Comparison of ENCODE assay signal across 8 cellular contexts in genomic region chr6:82362868-82363267, GRCh38. TPM values are rescaled to one million over a fixed set of nuclear protein-coding genes. Genes with fewer than 3 reads are reported as not detected.
DNase-seq lines count a peak whose midpoint lies in the region; ATAC-seq and TF ChIP-seq lines count a peak whose summit lies in the region.

No MANE protein-coding gene starts in this region.

- no TSS peak for BruUV-seq in IMR-90 (replicated peaks; lab: Mats Ljungman, UMichigan)

- peak; percentile 13; the same call in 1 of the 2 replicates for TF ChIP-seq RAD21 in IMR-90 (IDR thresholded peaks at IDR 0.05; ENCODE audit: low read length)

- peaks cover 18% of the 10 kb centered on the region for H4K20me1 ChIP-seq in IMR-90 (ENCODE audit: insufficient read depth, low read length)

- peak overlapping the region; percentile 52 for H3K18ac ChIP-seq in IMR-90 (ENCODE audit: low read depth, low read length)

- no CpG with 5 or more reads among the region's 8 CpGs for WGBS in IMR-90 (ENCODE audit: extremely low coverage in 2 of 2, insufficient read length in 1 of 2), 2 experiments

- H3K4me1 ChIP-seq in IMR-90 (ENCODE audit: control insufficient read depth, insufficient read depth, low read length) (peaks cover 8% of the 10 kb centered on the region), endocrine pancreas (ENCODE audit: control insufficient read depth, insufficient read depth, low read length) (no peaks in the 10 kb centered on the region)

- in situ Hi-C loops in IMR-90 (cut with MboI; ENCODE audit: low sequenced_read_pairs), result loop anchor here (25.0 kb wide), 1 partner anchor 699 kb away; the partner anchor contains the start of genes DOP1A and UBE3D
- in situ Hi-C loops in G401 (cut with HindIII; ENCODE audit: low sequenced_read_pairs), result no loop called here

- peak overlapping the region; percentile 70 for H4K91ac ChIP-seq in IMR-90 (ENCODE audit: insufficient read depth, low read depth, low read length)

- H3K56ac ChIP-seq in IMR-90 (ENCODE audit: extremely low read depth, insufficient read depth, low read length), result peak overlapping the region; percentile 52; the same call in 1 of the 2 replicates

- peak overlapping the region; percentile 85 for H2BK5ac ChIP-seq in IMR-90 (ENCODE audit: low read depth, low read length, poor library complexity, severe bottlenecking)

- H3K4me3 ChIP-seq in IMR-90 (ENCODE audit: insufficient read depth, low read depth, low read length), result peak overlapping the region; percentile 68
- H3K4me3 ChIP-seq in endocrine pancreas (ENCODE audit: control insufficient read depth, insufficient read depth, low read length), result peak overlapping the region; percentile 48

- peak overlapping the region; percentile 94 for H2BK120ac ChIP-seq in IMR-90 (ENCODE audit: low read depth, low read length)

- peaks cover 7% of the 10 kb centered on the region for H3K36me3 Mint-ChIP-seq in nephron (ENCODE audit: low read depth)

- H3K9ac ChIP-seq in IMR-90 (ENCODE audit: low read depth, low read length), result peak overlapping the region; percentile 97
- H3K9ac ChIP-seq in endocrine pancreas (ENCODE audit: control insufficient read depth, insufficient read depth, low read length), result no peak overlapping the region

- peaks cover 12% of the 10 kb centered on the region for H3K36me3 ChIP-seq in IMR-90 (ENCODE audit: control insufficient read depth, insufficient read depth, low read length)
- H3K36me3 ChIP-seq in endocrine pancreas (ENCODE audit: control insufficient read depth, insufficient read depth, low read length), result no peaks in the 10 kb centered on the region

- peak; percentile 47; the same call in 1 of the 2 replicates for TF ChIP-seq POLR2A in IMR-90 (IDR thresholded peaks at IDR 0.05; ENCODE audit: low read depth, low read length)

- H3K4me3 Mint-ChIP-seq in nephron, result peak overlapping the region; percentile 96 to 99 (median 97)

- peak overlapping the region; percentile 73; the same call in 2 of the 3 replicates for H2BK15ac ChIP-seq in IMR-90 (ENCODE audit: low read depth, low read length)

- peak overlapping the region; percentile 31; the same call in 1 of the 2 replicates for H2AK5ac ChIP-seq in IMR-90 (ENCODE audit: low read depth, low read length)

- H3K9me1 ChIP-seq in IMR-90 (ENCODE audit: insufficient read depth, low read length), result peaks cover 9% of the 10 kb centered on the region

- peaks cover 38% of the 10 kb centered on the region for H3K27me3 Mint-ChIP-seq in nephron (ENCODE audit: low read depth)

- peak overlapping the region; percentile 22 to 80; a peak in 2 of 4 replicates for H4K8ac ChIP-seq in IMR-90 (ENCODE audit: low read depth in 2 of 2, low read length in 2 of 2)

- H3K9me3 ChIP-seq in IMR-90 (ENCODE audit: control insufficient read depth, insufficient read depth, low read length) (no peaks in the 10 kb centered on the region), endocrine pancreas (ENCODE audit: control insufficient read depth, low read length) (no peaks in the 10 kb centered on the region)

- peak overlapping the region; percentile 71 for H2AK9ac ChIP-seq in IMR-90 (replicated peaks; ENCODE audit: low read depth, low read length, poor library complexity)

- peaks cover 0 to 24% of the 10 kb centered on the region in 2 experiments; a peak in 3 of 4 replicates for H3K79me1 ChIP-seq in IMR-90 (ENCODE audit: low read depth in 1 of 2, low read length in 2 of 2)

- peak; percentile 6 for ATAC-seq in IMR-90 (ENCODE audit: low read depth)
- ATAC-seq in GM18502 (IDR thresholded peaks at IDR 0.05; ENCODE audit: poor library complexity, unreplicated experiment), result no peak
- no peak for ATAC-seq in GM21515 (IDR thresholded peaks at IDR 0.05; ENCODE audit: unreplicated experiment)

- H3K27ac Mint-ChIP-seq in nephron, result peak overlapping the region; percentile 82 to 96 (median 91)

- peak overlapping the region; percentile 89 for H2BK20ac ChIP-seq in IMR-90 (ENCODE audit: low read depth, low read length)

- POLR2A ChIA-PET in IMR-90 (lab: Charles Lee; ENCODE audit: unreplicated experiment), result interaction anchor here (0.7 kb wide), 2 partner anchors 77 to 126 kb away, joined by 3 to 8 read pairs; no protein-coding TSS in a partner anchor

- peak overlapping the region; percentile 98 for H3K27ac ChIP-seq in IMR-90 (ENCODE audit: insufficient read depth, low read length)

- H3K14ac ChIP-seq in IMR-90 (replicated peaks; ENCODE audit: low read depth, low read length), result peak overlapping the region; percentile 56; the same call in 1 of the 2 replicates

- dilution Hi-C loops in IMR-90 (cut with HindIII; ENCODE audit: low sequenced_read_pairs, unreplicated experiment), result no loop called here

- H3K27me3 ChIP-seq in IMR-90 (ENCODE audit: control insufficient read depth, insufficient read depth, low read length) (no peaks in the 10 kb centered on the region), endocrine pancreas (ENCODE audit: control insufficient read depth, insufficient read depth, low read length) (peaks cover 3% of the 10 kb centered on the region)

- peak overlapping the region; percentile 80 for H3K4me2 ChIP-seq in IMR-90 (ENCODE audit: low read depth, low read length)

- H3K4me1 Mint-ChIP-seq in nephron, result peaks cover 25% of the 10 kb centered on the region

- intact Hi-C loops in IMR-90 (cut with micrococcal nuclease), result loop anchor here (1.0 to 10.0 kb wide), 3 partner anchors 34 to 1152 kb away; partner anchors contain the start of gene PRSS35

- H3K4ac ChIP-seq in IMR-90 (ENCODE audit: low read depth, low read length), result peak overlapping the region; percentile 88

- peak; percentile 92 for DNase-seq in AG09319 (ENCODE audit: extremely low read depth, low read depth)
- DNase-seq in IMR-90, result peak; percentile 94
- DNase-seq in G401 (ENCODE audit: low spot score), result no peak
- no peak for DNase-seq in GF-D8 (lab: John Stamatoyannopoulos, UW)

- H4K5ac ChIP-seq in IMR-90 (ENCODE audit: low read depth, low read length), result no peak overlapping the region

- no peak for TF ChIP-seq CTCF in AG09319 (IDR thresholded peaks at IDR 0.05; ENCODE audit: low read depth, low read length)
- no peak for TF ChIP-seq CTCF in IMR-90 (conservative IDR thresholded peaks at IDR 0.05; ENCODE audit: low read depth, low read length)
- no peak for TF ChIP-seq CTCF in nephron (IDR thresholded peaks at IDR 0.05; ENCODE audit: unreplicated experiment in 3 of 3)

- peak overlapping the region; percentile 87 for H2AFZ ChIP-seq in IMR-90 (replicated peaks; ENCODE audit: low read length, poor library complexity)

- no peaks in the 10 kb centered on the region for H3K9me3 Mint-ChIP-seq in nephron

- peak overlapping the region; percentile 94 for H3K23ac ChIP-seq in IMR-90 (ENCODE audit: low read depth, low read length)

- CTCF ChIA-PET in IMR-90 (lab: Yijun Ruan, JAX), result interaction anchor here (0.6 to 0.9 kb wide), 5 partner anchors 26 to 1346 kb away, joined by 3 to 9 read pairs (median 4); no protein-coding TSS in a partner anchor

TF ChIP-seq in IMR-90, 13 proteins besides CTCF, POLR2A, EP300 and RAD21:
- no peak for TF ChIP-seq ELK1 (IDR thresholded peaks at IDR 0.05; ENCODE audit: borderline replicate concordance, low read depth, low read length)
- 0 out of 2 replicates have a peak, but pooled peaks have one; percentile 22 for TF ChIP-seq MXI1 (IDR thresholded peaks at IDR 0.05; ENCODE audit: borderline replicate concordance, low read depth, low read length)
- no peak for TF ChIP-seq CHD1 (IDR thresholded peaks at IDR 0.05; ENCODE audit: low read depth, low read length)
- TF ChIP-seq RFX5 (IDR thresholded peaks at IDR 0.05; ENCODE audit: low read depth, low read length), result no peak
- no peak for TF ChIP-seq MAFK (IDR thresholded peaks at IDR 0.05; ENCODE audit: low read depth, low read length)
- no peak for TF ChIP-seq NFE2L2 (IDR thresholded peaks at IDR 0.05; ENCODE audit: low read depth, low read length)
- TF ChIP-seq SMC3 (IDR thresholded peaks at IDR 0.05; ENCODE audit: low read depth, low read length), result no peak
- no peak for TF ChIP-seq RCOR1 (IDR thresholded peaks at IDR 0.05; ENCODE audit: insufficient replicate concordance, low read length)
- no peak for TF ChIP-seq BHLHE40 (IDR thresholded peaks at IDR 0.05; ENCODE audit: low read depth, low read length)
- TF ChIP-seq MAZ (IDR thresholded peaks at IDR 0.05; ENCODE audit: borderline replicate concordance, low read depth, low read length), result peak; percentile 29; the same call in 1 of the 2 replicates
- TF ChIP-seq USF2 (IDR thresholded peaks at IDR 0.05; ENCODE audit: low read depth, low read length), result no peak
- peak; percentile 30; the same call in 1 of the 2 replicates for TF ChIP-seq FOS (IDR thresholded peaks at IDR 0.05; ENCODE audit: low read depth, low read length)
- TF ChIP-seq CEBPB (IDR thresholded peaks at IDR 0.05; ENCODE audit: low read depth, low read length), result no peak

RNA-seq across cellular contexts. Expression of gene TPBG, which starts 0.7 kb away (rescaled TPM):
- 19.7 and 20.0 TPM in 2 replicates for total RNA-seq in IMR-90 (2012; rRNA removed)
- 71.7 and 75.6 TPM in 2 replicates for polyA plus RNA-seq in IMR-90 (2012; rRNA removed)
- polyA plus RNA-seq in IMR-90 (2012; cell fraction: cytosol; rRNA removed), result 33.6 and 78.1 TPM in 2 replicates
- 167 and 172 TPM in 2 replicates for polyA plus RNA-seq in IMR-90 (2012; cell fraction: nucleus; rRNA removed; ENCODE audit: low replicate concordance)
- total RNA-seq in G401 (2014; rRNA removed; shearing (Covaris generic)), result 4.6 and 6.7 TPM in 2 replicates

Comparison
In these comparisons a context has a peak if more than half of its experiments do, and no peak if none do; other contexts are left out.
1. DNase-seq: peak in AG09319 (single experiment) and IMR-90 (single experiment); none in G401 (single experiment) and GF-D8 (single experiment).